In the genomic region with DNA sequence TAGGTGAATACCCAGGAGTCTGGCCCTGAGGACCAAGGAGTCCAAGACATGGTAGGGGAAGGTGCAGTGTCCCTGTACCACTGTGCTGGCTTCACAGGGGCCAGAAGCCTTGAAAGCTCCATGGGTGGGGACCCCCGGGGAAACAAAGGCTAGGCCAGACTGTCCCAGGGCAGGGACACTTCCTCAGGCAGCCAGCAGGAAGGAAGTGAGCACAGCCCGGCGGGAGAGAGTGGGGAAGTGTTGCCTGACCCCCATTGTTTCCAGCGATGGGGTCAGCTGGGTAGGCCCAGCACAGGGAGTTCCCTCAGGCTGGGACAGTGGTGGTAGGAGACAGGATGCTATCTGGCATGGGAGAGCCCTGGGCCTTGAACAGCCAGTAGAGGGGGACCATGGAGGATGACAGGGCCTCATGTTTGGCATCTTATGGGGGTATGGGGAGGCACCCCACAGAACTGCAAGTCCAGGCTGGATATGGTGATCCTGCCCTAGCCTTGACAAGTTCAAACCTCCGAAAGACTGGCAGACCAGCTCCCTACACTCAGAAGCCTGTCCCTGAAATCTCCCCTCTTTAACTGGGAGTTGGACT, we compare ENCODE assay signal across 9 cellular contexts. TPM values are rescaled to one million over a fixed set of nuclear protein-coding genes. Genes with fewer than 3 reads are reported as not detected.
A peak's percentile ranks its signal among the peaks of the same experiment; 100 is the strongest.
DNase-seq lines count a peak whose midpoint lies in the region; ATAC-seq and TF ChIP-seq lines count a peak whose summit lies in the region.
"Had no signal": no experiment of that assay in that cellular context is flagged by ENCODE, and none has a peak within 500 bp of the region (broad histone marks: within the 10 kb centered on the region; RNA-seq: fewer than 3 reads in every experiment).

No MANE protein-coding gene starts in this region.

- no peak overlapping the region for H3K4me3 ChIP-seq in CD8-positive, alpha-beta memory T cell (ENCODE audit: low read length)
- H3K4me3 ChIP-seq in hepatocyte: no peak overlapping the region
- peak overlapping the region in 1 of 4 donors; percentile 29 for H3K4me3 ChIP-seq in gastrocnemius medialis
- no peak overlapping the region for H3K4me3 ChIP-seq in MM.1S (ENCODE audit: low read length)
- no peak overlapping the region for H3K4me3 ChIP-seq in HAP-1
- H3K4me3 ChIP-seq: testis had no signal

- in situ Hi-C loops in gastrocnemius medialis (cut with MboI; ENCODE audit: low sequenced_read_pairs in 4 of 4): no loop called here
- in situ Hi-C loops in HAP-1 (cut with MboI; ENCODE audit: low sequenced_read_pairs): no loop called here

- TF ChIP-seq POLR2A in gastrocnemius medialis (IDR thresholded peaks at IDR 0.05): peak in 1 of 2 donors; percentile 22

- H3K27me3 Mint-ChIP-seq in CD8-positive, alpha-beta memory T cell: peaks cover 0 to 1% of the 10 kb centered on the region in 2 donors

- peaks cover 5% of the 10 kb centered on the region; the same call in 1 of the 2 replicates for H3F3A ChIP-seq in MM.1S (ENCODE audit: insufficient read depth, low read length)

- no peaks in the 10 kb centered on the region for H3K9me3 ChIP-seq in CD8-positive, alpha-beta memory T cell (ENCODE audit: low read length)
- H3K9me3 ChIP-seq in hepatocyte (ENCODE audit: low read depth): no peaks in the 10 kb centered on the region
- H3K9me3 ChIP-seq in gastrocnemius medialis: no peaks in the 10 kb centered on the region
- no peaks in the 10 kb centered on the region for H3K9me3 ChIP-seq in MM.1S (replicated peaks; ENCODE audit: insufficient read depth, low read length)
- H3K9me3 ChIP-seq in HAP-1: no peaks in the 10 kb centered on the region
- H3K9me3 ChIP-seq: testis had no signal

- no peaks in the 10 kb centered on the region for H3K27me3 ChIP-seq in CD8-positive, alpha-beta memory T cell (ENCODE audit: insufficient read depth, low read length, poor library complexity, severe bottlenecking)
- H3K27me3 ChIP-seq in hepatocyte (no peaks in the 10 kb centered on the region), gastrocnemius medialis (no peaks in the 10 kb centered on the region), MM.1S (replicated peaks; ENCODE audit: insufficient read depth, low read length) (no peaks in the 10 kb centered on the region), HAP-1 (ENCODE audit: low read depth) (no peaks in the 10 kb centered on the region)
- H3K27me3 ChIP-seq: testis had no signal

- H3K4me2 ChIP-seq in hepatocyte (no peak overlapping the region), MM.1S (ENCODE audit: low read depth, low read length) (no peak overlapping the region)

- H3K79me2 ChIP-seq in hepatocyte: peaks cover 41% of the 10 kb centered on the region
- peaks cover 37% of the 10 kb centered on the region for H3K79me2 ChIP-seq in MM.1S (ENCODE audit: low read length)

- peaks cover 0 to 27% (median 0%) of the 10 kb centered on the region in 3 donors for H3K36me3 Mint-ChIP-seq in CD8-positive, alpha-beta memory T cell

- 40 to 79% (median 40%) methylated on average over 5 of the region's 5 CpGs for WGBS in adipose tissue, 3 donors
- 86% methylated on average over 5 of the region's 5 CpGs for WGBS in hepatocyte (ENCODE audit: low lambda C conversion rate, missing lambda C conversion rate)

- peak overlapping the region in 5 of 8 donors; percentile 38 to 84 (median 71) for H3K27ac Mint-ChIP-seq in CD8-positive, alpha-beta memory T cell

- CTCF ChIA-PET in CD8-positive, alpha-beta memory T cell (lab: Charles Lee): interaction anchor here (0.8 to 3.3 kb wide), 16 partner anchors 9 to 129 kb away, joined by 3 to 22 read pairs (median 4); a partner anchor contains a TSS

- H3K4me1 Mint-ChIP-seq in CD8-positive, alpha-beta memory T cell: peaks cover 35 to 58% (median 43%) of the 10 kb centered on the region in 3 donors

- intact Hi-C loops in gastrocnemius medialis (cut with DNase I; ENCODE audit: low total_unique reads): loop anchor here (2.0 kb wide), 1 partner anchor 63 kb away; no protein-coding TSS in a partner anchor

- no peak overlapping the region for H2AFZ ChIP-seq in hepatocyte
- H2AFZ ChIP-seq in MM.1S (ENCODE audit: low read length): no peak overlapping the region

- POLR2A ChIA-PET in CD8-positive, alpha-beta memory T cell (lab: Charles Lee): interaction anchor here (0.6 to 2.0 kb wide), 2 partner anchors 14 to 35 kb away, joined by 3 to 6 read pairs; no protein-coding TSS in a partner anchor

- peaks cover 34% of the 10 kb centered on the region for H3K4me1 ChIP-seq in CD8-positive, alpha-beta memory T cell (ENCODE audit: insufficient read depth, low read length)
- H3K4me1 ChIP-seq in hepatocyte (ENCODE audit: insufficient read depth): peaks cover 41% of the 10 kb centered on the region
- H3K4me1 ChIP-seq in gastrocnemius medialis: peaks cover 48 to 52% of the 10 kb centered on the region in 2 donors
- 0 out of 2 replicates have a peak, but pooled peaks cover 7% of the 10 kb centered on the region for H3K4me1 ChIP-seq in MM.1S (ENCODE audit: low read length)
- H3K4me1 ChIP-seq in HAP-1: peaks cover 16% of the 10 kb centered on the region

- peak overlapping the region in 1 of 7 donors; percentile 81 for H3K4me3 Mint-ChIP-seq in CD8-positive, alpha-beta memory T cell

- H3K9me2 ChIP-seq in hepatocyte (replicated peaks; ENCODE audit: insufficient read depth) (no peaks in the 10 kb centered on the region), MM.1S (replicated peaks; ENCODE audit: insufficient read depth, low read length) (no peaks in the 10 kb centered on the region)

- H3K36me3 ChIP-seq in CD8-positive, alpha-beta memory T cell (ENCODE audit: insufficient read depth, low read length): peaks cover 4% of the 10 kb centered on the region
- H3K36me3 ChIP-seq in hepatocyte (replicated peaks; ENCODE audit: insufficient read depth, low read depth) (no peaks in the 10 kb centered on the region), gastrocnemius medialis (peaks cover 0 to 24% of the 10 kb centered on the region in 2 donors), MM.1S (replicated peaks; ENCODE audit: insufficient read depth, low read length) (no peaks in the 10 kb centered on the region), HAP-1 (replicated peaks) (peaks cover 26% of the 10 kb centered on the region)

- peak in 1 of 2 donors; percentile 1 for ATAC-seq in gastrocnemius medialis

- peaks cover 2% of the 10 kb centered on the region for H4K20me1 ChIP-seq in hepatocyte (ENCODE audit: insufficient read depth, poor library complexity, severe bottlenecking)
- H4K20me1 ChIP-seq in MM.1S (ENCODE audit: insufficient read depth, low read length): no peaks in the 10 kb centered on the region

- no peak overlapping the region for H3K9ac ChIP-seq in MM.1S (ENCODE audit: low read length)

- no peak for DNase-seq in CD8-positive, alpha-beta memory T cell
- DNase-seq in hepatocyte (ENCODE audit: low spot score) (no peak), gastrocnemius medialis (no peak), MM.1S (no peak), RKO (ENCODE audit: low spot score) (no peak), HAP-1 (ENCODE audit: low spot score in 2 of 2) (no peak), NCI-H1436 (lab: John Stamatoyannopoulos, UW) (no peak)

- H3K9me3 Mint-ChIP-seq in CD8-positive, alpha-beta memory T cell: no peaks in the 10 kb centered on the region

- H3K27ac ChIP-seq in CD8-positive, alpha-beta memory T cell (ENCODE audit: low read depth, low read length): no peak overlapping the region
- H3K27ac ChIP-seq in adipose tissue (ENCODE audit: low read depth, low read length) (peak overlapping the region; percentile 49), hepatocyte (peak overlapping the region; percentile 100), gastrocnemius medialis (peak overlapping the region; percentile 93 to 96 (median 95)), MM.1S (ENCODE audit: low read length) (no peak overlapping the region)

- TF ChIP-seq CTCF in hepatocyte (IDR thresholded peaks at IDR 0.05; ENCODE audit: poor library complexity): no peak
- TF ChIP-seq CTCF in gastrocnemius medialis (IDR thresholded peaks at IDR 0.05 in 4 of 5, conservative IDR thresholded peaks at IDR 0.05 in 1 of 5): no peak
- no peak for TF ChIP-seq CTCF in MM.1S (IDR thresholded peaks at IDR 0.05; ENCODE audit: low read length)

RNA-seq across cellular contexts. Expression of a gene that starts 1.2 kb away (rescaled TPM):
- 10 to 100 TPM; 13.7 to 13.9 TPM for total RNA-seq in CD8-positive, alpha-beta memory T cell
- polyA plus RNA-seq in CD8-positive, alpha-beta memory T cell: 10.8 TPM
- polyA plus RNA-seq in adipose tissue (100 to 1,000 TPM in 1 of 3 donors, 10 to 100 TPM in 2; 29.0 to 140 (median 80.3) TPM), hepatocyte (63.9 and 75.4 TPM in 2 replicates)
- total RNA-seq in hepatocyte (79.0 and 125 TPM in 2 replicates), gastrocnemius medialis (10 to 100 TPM; 47.0 to 69.8 (median 65.4) TPM)

RNA-seq across cellular contexts. Expression of a gene that starts 4.3 kb away (rescaled TPM):
- 10 to 100 TPM; 31.4 to 36.6 TPM for total RNA-seq in CD8-positive, alpha-beta memory T cell
- 52.9 TPM for polyA plus RNA-seq in CD8-positive, alpha-beta memory T cell
- polyA plus RNA-seq in adipose tissue (10 to 100 TPM; 26.3 to 56.5 (median 31.2) TPM), hepatocyte (45.6 and 59.0 TPM in 2 replicates)
- total RNA-seq in hepatocyte (30.0 and 33.1 TPM in 2 replicates), gastrocnemius medialis (10 to 100 TPM; 38.5 to 72.7 (median 51.5) TPM)

RNA-seq across cellular contexts. Expression of a gene that starts 16.9 kb away (rescaled TPM):
- total RNA-seq in CD8-positive, alpha-beta memory T cell: 10 to 100 TPM; 70.8 to 71.9 TPM
- polyA plus RNA-seq in CD8-positive, alpha-beta memory T cell: 152 TPM
- polyA plus RNA-seq in adipose tissue (10 to 100 TPM; 39.4 to 44.6 (median 43.7) TPM), hepatocyte (22.9 and 30.1 TPM in 2 replicates)
- total RNA-seq in hepatocyte (11.3 and 13.4 TPM in 2 replicates), gastrocnemius medialis (10 to 100 TPM; 13.3 to 22.5 (median 18.0) TPM)

RNA-seq across cellular contexts. Expression of a gene that starts 20.3 kb away (rescaled TPM):
- total RNA-seq in CD8-positive, alpha-beta memory T cell: under 1 TPM in 1 of 2 experiments, not detected in 1; 0.13 TPM
- polyA plus RNA-seq in CD8-positive, alpha-beta memory T cell: 0.81 TPM
- polyA plus RNA-seq in adipose tissue (10 to 100 TPM in 2 of 3 donors, 1 to 10 TPM in 1; 6.3 to 19.0 (median 14.9) TPM), hepatocyte (5.5 and 11.8 TPM in 2 replicates)
- total RNA-seq in hepatocyte (22.3 and 34.3 TPM in 2 replicates), gastrocnemius medialis (10 to 100 TPM in 2 of 4 donors, 1 to 10 TPM in 2; 3.6 to 14.6 (median 9.1) TPM)

RNA-seq across cellular contexts. Expression of a gene that starts 21.8 kb away (rescaled TPM):
- total RNA-seq in CD8-positive, alpha-beta memory T cell: 1 to 10 TPM in 1 of 2 experiments, under 1 TPM in 1; 0.97 to 1.3 TPM
- 1.1 TPM for polyA plus RNA-seq in CD8-positive, alpha-beta memory T cell
- polyA plus RNA-seq in adipose tissue (1 to 10 TPM in 1 of 3 donors, under 1 TPM in 1, not detected in 1; 0.28 to 1.1 TPM), hepatocyte (0.18 and 0.77 TPM in 2 replicates)
- total RNA-seq in hepatocyte (0.20 and 0.44 TPM in 2 replicates), gastrocnemius medialis (1 to 10 TPM in 1 of 4 donors, not detected in 3; 3.0 TPM)

Comparison
In these comparisons a context has a peak if more than half of its experiments do, and no peak if none do; other contexts are left out.
1. H3K27ac ChIP-seq: peak in adipose tissue (single experiment), hepatocyte (single experiment) and gastrocnemius medialis (4 of 4); none in CD8-positive, alpha-beta memory T cell (single experiment) and MM.1S (single experiment).